In genomic region chr11:16843307-16843706, GRCh38 we compare ENCODE assay signal across 9 cellular contexts.
DNase-seq lines count a peak whose midpoint lies in the region; ATAC-seq lines count a peak whose summit lies in the region.
"Had no signal": no experiment of that assay in that cellular context is flagged by ENCODE, and none has a peak within 500 bp of the region (broad histone marks: within the 10 kb centered on the region; RNA-seq: fewer than 3 reads in every experiment).

No MANE protein-coding gene starts in this region.

- no peak for ATAC-seq in GM18861 (IDR thresholded peaks at IDR 0.05; ENCODE audit: unreplicated experiment)
- ATAC-seq: Panc1 had no signal

- peak; percentile 58 for DNase-seq in HT-29 (ENCODE audit: low spot score)
- peak; percentile 14 for DNase-seq in NCI-H1694 (lab: John Stamatoyannopoulos, UW)
- peak; percentile 96 for DNase-seq in NCI-H69 (lab: John Stamatoyannopoulos, UW)
- peak; percentile 32 for DNase-seq in left kidney (ENCODE audit: low read depth, low spot score)
- DNase-seq in SIG-M5 (lab: John Stamatoyannopoulos, UW): no peak
- DNase-seq in occipital lobe (lab: John Stamatoyannopoulos, UW): no peak
- DNase-seq: CD4-positive, alpha-beta T cell had no signal

Comparison
In these comparisons a context has a peak if more than half of its experiments do, and no peak if none do; other contexts are left out.
1. DNase-seq: peak in HT-29 (single experiment), NCI-H1694 (single experiment), NCI-H69 (single experiment) and left kidney (single experiment); none in SIG-M5 (single experiment) and occipital lobe (single experiment).